20 cellular contexts compared by ENCODE assay signal in genomic region chr2:70936165-70936978, GRCh38. TPM values are rescaled to one million over a fixed set of nuclear protein-coding genes. Genes with fewer than 3 reads are reported as not detected.
A peak's percentile ranks its signal among the peaks of the same experiment; 100 is the strongest.
DNase-seq lines count a peak whose midpoint lies in the region; TF ChIP-seq lines count a peak whose summit lies in the region.
"Had no signal": no experiment of that assay in that cellular context is flagged by ENCODE, and none has a peak within 500 bp of the region (broad histone marks: within the 10 kb centered on the region; RNA-seq: fewer than 3 reads in every experiment).

No MANE protein-coding gene starts in this region.

- H3K4me1 ChIP-seq in stomach = no peaks in the 10 kb centered on the region
- no peaks in the 10 kb centered on the region for H3K4me1 ChIP-seq in testis
- H3K4me1 ChIP-seq: parathyroid adenoma, spleen had no signal

- no peak for TF ChIP-seq POLR2A in stomach (IDR thresholded peaks at IDR 0.05)
- TF ChIP-seq POLR2A in testis (IDR thresholded peaks at IDR 0.05) = no peak

- H3K4me3 ChIP-seq in stomach (no peak overlapping the region), testis (no peak overlapping the region)
- H3K4me3 ChIP-seq: spleen had no signal

- peaks cover 35% of the 10 kb centered on the region for H3K27me3 Mint-ChIP-seq in nephron progenitor cell (ENCODE audit: low read depth, poor library complexity)

- TF ChIP-seq EP300 in stomach (IDR thresholded peaks at IDR 0.05) = no peak

- H3K9me3 Mint-ChIP-seq in nephron progenitor cell = no peaks in the 10 kb centered on the region
- H3K9me3 Mint-ChIP-seq: stimulated activated naive CD8-positive, alpha-beta T cell treated with anti-CD3 and anti-CD28 coated beads, Interleukin-15, Interleukin-2, amounts not matched to agents 100 ng/mL and 50 ng/mL, for 24 hours; T-cell had no signal

- no peak for TF ChIP-seq CTCF in GM13976 (IDR thresholded peaks at IDR 0.05; ENCODE audit: borderline replicate concordance, control extremely low read depth, extremely low read depth, insufficient read depth, missing control alignments)
- TF ChIP-seq CTCF in VCaP (conservative IDR thresholded peaks at IDR 0.05) = no peak
- no peak for TF ChIP-seq CTCF in nephron progenitor cell (IDR thresholded peaks at IDR 0.05)
- TF ChIP-seq CTCF in stomach (IDR thresholded peaks at IDR 0.05) = no peak
- TF ChIP-seq CTCF in testis (IDR thresholded peaks at IDR 0.05) = no peak

- peaks cover 74% of the 10 kb centered on the region for H3K4me1 Mint-ChIP-seq in nephron progenitor cell
- H3K4me1 Mint-ChIP-seq: T-cell had no signal

- DNase-seq in COLO668 (lab: John Stamatoyannopoulos, UW; ENCODE audit: unreplicated experiment) (peak; percentile 56), GM13976 (ENCODE audit: low spot score) (peak; percentile 9), nephron progenitor cell (no peak), stomach (no peak), foreskin melanocyte (no peak), testis (no peak)
- DNase-seq in stimulated activated naive CD4-positive, alpha-beta T cell treated with Interleukin-2 at 50 U/mL for 16 hours (lab: John Stamatoyannopoulos, UW) = no peak
- DNase-seq: activated gamma-delta T cell treated with Interleukin-2 at 50 U/mL for 16 hours, amygdala, foreskin fibroblast, HCEC 1CT, left colon, NCI-H1694 treated with DMSO at 0.1 percent for 48 hours, spleen had no signal

- H3K9me3 ChIP-seq in stomach (no peaks in the 10 kb centered on the region), testis (no peaks in the 10 kb centered on the region)
- H3K9me3 ChIP-seq: spleen had no signal

- in situ Hi-C loops in GM13976 (cut with MboI; ENCODE audit: low sequenced_read_pairs, unreplicated experiment) = no loop called here

- H3K27ac ChIP-seq in VCaP = peak overlapping the region; percentile 28; the same call in 1 of the 2 replicates
- no peak overlapping the region for H3K27ac ChIP-seq in stomach
- no peak overlapping the region for H3K27ac ChIP-seq in testis
- H3K27ac ChIP-seq: parathyroid adenoma, spleen had no signal

- H3K36me3 Mint-ChIP-seq in nephron progenitor cell (ENCODE audit: low read depth) = no peaks in the 10 kb centered on the region
- H3K36me3 Mint-ChIP-seq: T-cell had no signal

- H3K27ac Mint-ChIP-seq in nephron progenitor cell = no peak overlapping the region
- H3K27ac Mint-ChIP-seq: stimulated activated naive CD8-positive, alpha-beta T cell treated with anti-CD3 and anti-CD28 coated beads, Interleukin-15, Interleukin-2, amounts not matched to agents 100 ng/mL and 50 ng/mL, for 24 hours; T-cell had no signal

- peak overlapping the region; percentile 42 for H3K4me3 Mint-ChIP-seq in nephron progenitor cell
- H3K4me3 Mint-ChIP-seq: stimulated activated naive CD8-positive, alpha-beta T cell treated with anti-CD3 and anti-CD28 coated beads, Interleukin-15, Interleukin-2, amounts not matched to agents 100 ng/mL and 50 ng/mL, for 24 hours; T-cell had no signal

- no peaks in the 10 kb centered on the region for H3K36me3 ChIP-seq in stomach
- H3K36me3 ChIP-seq in testis (ENCODE audit: low read depth, missing control alignments) = no peaks in the 10 kb centered on the region
- H3K36me3 ChIP-seq: spleen had no signal

- 64 to 71% (median 69%) methylated on average over 8 to 10 of the region's 10 CpGs for WGBS in stomach, 5 donors
- WGBS in testis, 2 donors = 78 to 80% methylated on average over 7 to 10 of the region's 10 CpGs

- H3K27me3 ChIP-seq in stomach (peaks cover 0 to 81% (median 6%) of the 10 kb centered on the region in 3 donors), testis (no peaks in the 10 kb centered on the region)

- intact Hi-C loops in stomach (cut with DNase I; ENCODE audit: low total_unique reads) = no loop called here
- intact Hi-C loops in testis (cut with DNase I; ENCODE audit: low total_unique reads) = loop anchor here (5.0 kb wide), 1 partner anchor 64 kb away; no protein-coding TSS in a partner anchor

RNA-seq across cellular contexts. Expression of gene ATP6V1B1, which starts 0.7 kb away (rescaled TPM):
- under 1 TPM in 1 of 5 donors, not detected in 4; 0.55 TPM for total RNA-seq in stomach
- under 1 TPM in 1 of 3 donors, not detected in 2; 0.35 TPM for polyA plus RNA-seq in stomach
- total RNA-seq in testis = 1 to 10 TPM; 1.7 to 2.9 TPM
- polyA plus RNA-seq in testis (ENCODE audit: insufficient read depth, low read depth, low replicate concordance) = not detected
- total RNA-seq: activated CD8-positive, alpha-beta memory T cell treated with anti-CD3 and anti-CD28 coated beads for 36 hours; cerebellum; left colon; spleen; T-cell had no signal

RNA-seq across cellular contexts. Expression of gene VAX2, which starts 36.0 kb away (rescaled TPM):
- total RNA-seq in stomach (1 to 10 TPM in 1 of 5 donors, not detected in 4; 1.2 TPM), testis (1 to 10 TPM in 1 of 2 donors, under 1 TPM in 1; 0.94 to 1.2 TPM)
- polyA plus RNA-seq in stomach (under 1 TPM in 2 of 3 donors, not detected in 1; 0.23 to 0.25 TPM), testis (ENCODE audit: insufficient read depth, low read depth, low replicate concordance) (0.58 TPM)
- total RNA-seq: activated CD8-positive, alpha-beta memory T cell treated with anti-CD3 and anti-CD28 coated beads for 36 hours; left colon; spleen; T-cell had no signal

RNA-seq across cellular contexts. Expression of gene ANKRD53, which starts 42.1 kb away (rescaled TPM):
- total RNA-seq in stomach (under 1 TPM in 1 of 5 donors, not detected in 4; 0.45 TPM), testis (10 to 100 TPM; 10.6 to 36.3 TPM)
- polyA plus RNA-seq in stomach (1 to 10 TPM in 2 of 3 donors, under 1 TPM in 1; 0.88 to 2.3 (median 1.3) TPM), testis (ENCODE audit: insufficient read depth, low read depth, low replicate concordance) (52.2 TPM)
- total RNA-seq: activated CD8-positive, alpha-beta memory T cell treated with anti-CD3 and anti-CD28 coated beads for 36 hours had no signal

RNA-seq across cellular contexts. Expression of gene TEX261, which starts 58.3 kb away (rescaled TPM):
- 10 to 100 TPM in 2 of 5 donors, 1 to 10 TPM in 3; 5.2 to 39.1 (median 9.4) TPM for total RNA-seq in stomach
- 10 to 100 TPM; 17.1 to 19.2 (median 17.9) TPM for polyA plus RNA-seq in stomach
- total RNA-seq in testis = 10 to 100 TPM; 39.0 to 40.7 TPM
- 133 TPM for polyA plus RNA-seq in testis (ENCODE audit: insufficient read depth, low read depth, low replicate concordance)

Comparison
In these comparisons a context has a peak if more than half of its experiments do, and no peak if none do; other contexts are left out.
1. DNase-seq: peak in COLO668 (single experiment) and GM13976 (single experiment); none in nephron progenitor cell (single experiment), stomach (single experiment), stimulated activated naive CD4-positive, alpha-beta T cell treated with Interleukin-2 at 50 U/mL for 16 hours (single experiment), foreskin melanocyte (single experiment) and testis (single experiment).
2. RNA of gene ANKRD53, which starts 42.1 kb away (total RNA-seq): 10.6 to 36.3 TPM in testis; 0.45 TPM in stomach; every median in the first group is over 4 times any median in the second.